9 cellular contexts compared by ENCODE assay signal in genomic region chr6:31727034-31727716, GRCh38. TPM values are rescaled to one million over a fixed set of nuclear protein-coding genes. Genes with fewer than 3 reads are reported as not detected.
DNase-seq lines count a peak whose midpoint lies in the region; ATAC-seq, FAIRE-seq and TF ChIP-seq lines count a peak whose summit lies in the region.
"Had no signal": no experiment of that assay in that cellular context is flagged by ENCODE, and none has a peak within 500 bp of the region (broad histone marks: within the 10 kb centered on the region; RNA-seq: fewer than 3 reads in every experiment).

No MANE protein-coding gene starts in this region.

- no peak for TF ChIP-seq EP300 in ovary (IDR thresholded peaks at IDR 0.05)

- H3K27me3 Mint-ChIP-seq in activated CD4-positive, alpha-beta T cell treated with anti-CD3 and anti-CD28 coated beads for 36 hours, result no peaks in the 10 kb centered on the region

- no TSS peak for BruUV-seq in endothelial cell of umbilical vein (replicated peaks; lab: Mats Ljungman, UMichigan)

- TF ChIP-seq CTCF in endothelial cell of umbilical vein (IDR thresholded peaks at IDR 0.05; ENCODE audit: extremely low read depth in 1 of 2, insufficient read depth in 1 of 2, low read depth in 1 of 2, low read length in 2 of 2), result no peak
- TF ChIP-seq CTCF in ovary (IDR thresholded peaks at IDR 0.05), result no peak

- H3K27ac Mint-ChIP-seq in activated CD4-positive, alpha-beta T cell treated with anti-CD3 and anti-CD28 coated beads for 36 hours, result peak overlapping the region; percentile 62

- dilution Hi-C loops in endothelial cell of umbilical vein (cut with MboI; ENCODE audit: extremely low pct_ligation_motif_present, low sequenced_read_pairs), result no loop called here

- ATAC-seq in activated CD4-positive, alpha-beta T cell treated with anti-CD3 and anti-CD28 coated beads for 36 hours, result peak; percentile 49

- POLR2A ChIA-PET in activated CD4-positive, alpha-beta T cell treated with anti-CD3 and anti-CD28 coated beads for 36 hours (lab: Charles Lee), result interaction anchor here (0.6 to 0.9 kb wide), 2 partner anchors 103 to 157 kb away, joined by 3 read pairs; no protein-coding TSS in a partner anchor
- POLR2A ChIA-PET in endothelial cell of umbilical vein (lab: Charles Lee), result no interaction called here

- H3K4me2 ChIP-seq in Karpas-422 (ENCODE audit: low read depth, low read length, poor library complexity, severe bottlenecking), result no peak overlapping the region
- H3K4me2 ChIP-seq in endothelial cell of umbilical vein (ENCODE audit: insufficient read depth, low read length), result no peak overlapping the region

- H4K20me1 ChIP-seq in Karpas-422 (ENCODE audit: insufficient read depth, low read depth, low read length) (no peaks in the 10 kb centered on the region), endothelial cell of umbilical vein (replicated peaks; ENCODE audit: control insufficient read depth, extremely low read depth, insufficient read depth, low read length) (no peaks in the 10 kb centered on the region)

- intact Hi-C loops in activated CD4-positive, alpha-beta T cell treated with anti-CD3 and anti-CD28 coated beads for 36 hours (cut with DNase I, micrococcal nuclease), result no loop called here
- intact Hi-C loops in endothelial cell of umbilical vein (cut with micrococcal nuclease), result no loop called here
- intact Hi-C loops in ovary (cut with DNase I), result loop anchor here in 1 of 4 donors (5.0 to 10.0 kb wide), 3 partner anchors 60 to 458 kb away; partner anchors contain the start of genes AGER, CSNK2B, HSPA1B and LY6G5B

- 69 to 74% (median 73%) methylated on average over 7 of the region's 7 CpGs for WGBS in ovary, 3 donors

- H3K9me3 Mint-ChIP-seq in activated CD4-positive, alpha-beta T cell treated with anti-CD3 and anti-CD28 coated beads for 36 hours (ENCODE audit: low read depth), result no peaks in the 10 kb centered on the region

- H3K4me3 Mint-ChIP-seq in activated CD4-positive, alpha-beta T cell treated with anti-CD3 and anti-CD28 coated beads for 36 hours, result no peak overlapping the region

- DNase-seq in activated CD4-positive, alpha-beta T cell treated with anti-CD3 and anti-CD28 coated beads for 36 hours, result peak; percentile 51
- DNase-seq in activated CD4-positive, alpha-beta T cell treated with anti-CD3 and anti-CD28 coated beads, Interleukin-2, amount 50 U/mL, for 1 hour, result no peak
- DNase-seq in Karpas-422 (no peak), endothelial cell of umbilical vein (ENCODE audit: low read depth, low spot score) (no peak), ovary (no peak), NCI-H526 treated with DMSO at 0.1 percent for 48 hours (lab: John Stamatoyannopoulos, UW) (no peak), AML-193 (lab: John Stamatoyannopoulos, UW) (no peak)

- CTCF ChIA-PET in activated CD4-positive, alpha-beta T cell treated with anti-CD3 and anti-CD28 coated beads for 36 hours (lab: Charles Lee), result interaction anchor here (0.7 to 1.5 kb wide), 2 partner anchors 42 to 103 kb away, joined by 3 to 10 read pairs; no protein-coding TSS in a partner anchor
- CTCF ChIA-PET in endothelial cell of umbilical vein (lab: Charles Lee), result interaction anchor here (1.0 to 5.4 kb wide), 3 partner anchors 24 to 69 kb away, joined by 3 to 42 read pairs (median 4); partner anchors contain the start of genes ABHD16A and VARS1

- H3K9me3 ChIP-seq in Karpas-422 (ENCODE audit: low read length), result no peaks in the 10 kb centered on the region
- H3K9me3 ChIP-seq in endothelial cell of umbilical vein (replicated peaks; ENCODE audit: control insufficient read depth, insufficient read depth, low read length), result no peaks in the 10 kb centered on the region
- H3K9me3 ChIP-seq in stomach smooth muscle (ENCODE audit: control insufficient read depth in 2 of 2, low read length in 2 of 2), result no peaks in the 10 kb centered on the region
- H3K9me3 ChIP-seq in ovary, result no peaks in the 10 kb centered on the region

- H3K27ac ChIP-seq in Karpas-422 (ENCODE audit: low read length) (no peak overlapping the region), endothelial cell of umbilical vein (ENCODE audit: insufficient read depth, low read depth, low read length) (no peak overlapping the region), stomach smooth muscle (ENCODE audit: low read length) (peak overlapping the region; percentile 93), ovary (no peak overlapping the region)
- H3K27ac ChIP-seq: epithelial cell of prostate had no signal

- H3K4me1 Mint-ChIP-seq in activated CD4-positive, alpha-beta T cell treated with anti-CD3 and anti-CD28 coated beads for 36 hours, result peaks cover 50% of the 10 kb centered on the region

- peak; percentile 35 for FAIRE-seq in endothelial cell of umbilical vein (lab: Jason Lieb, UNC)

- H3K27me3 ChIP-seq in Karpas-422 (ENCODE audit: low read length), result no peaks in the 10 kb centered on the region
- H3K27me3 ChIP-seq in endothelial cell of umbilical vein (ENCODE audit: control insufficient read depth in 2 of 2, insufficient read depth in 2 of 2, low read length in 2 of 2), result no peaks in the 10 kb centered on the region
- no peaks in the 10 kb centered on the region for H3K27me3 ChIP-seq in stomach smooth muscle (ENCODE audit: control insufficient read depth in 1 of 2, insufficient read depth in 2 of 2, low read length in 2 of 2)
- no peaks in the 10 kb centered on the region for H3K27me3 ChIP-seq in ovary

- H3K4me1 ChIP-seq in Karpas-422 (ENCODE audit: low read length) (peaks cover 37% of the 10 kb centered on the region), endothelial cell of umbilical vein (ENCODE audit: control insufficient read depth, extremely low read depth, insufficient read depth, low read length) (peaks cover 28% of the 10 kb centered on the region), stomach smooth muscle (ENCODE audit: control insufficient read depth, insufficient read depth, low read length) (peaks cover 27% of the 10 kb centered on the region), ovary (ENCODE audit: insufficient read depth) (peaks cover 5% of the 10 kb centered on the region)

- no peak overlapping the region for H2AFZ ChIP-seq in Karpas-422 (ENCODE audit: low read length)
- H2AFZ ChIP-seq in endothelial cell of umbilical vein (ENCODE audit: low read depth, low read length), result no peak overlapping the region

- no peaks in the 10 kb centered on the region for H3K9me1 ChIP-seq in endothelial cell of umbilical vein (replicated peaks; ENCODE audit: control insufficient read depth, extremely low read depth, insufficient read depth, low read length)

- H3K4me3 ChIP-seq in Karpas-422 (ENCODE audit: low read length), result no peak overlapping the region
- no peak overlapping the region for H3K4me3 ChIP-seq in endothelial cell of umbilical vein (replicated peaks in 1 of 3; ENCODE audit: insufficient read depth in 1 of 3, low read depth in 1 of 3, low read length in 3 of 3)
- H3K4me3 ChIP-seq in stomach smooth muscle (ENCODE audit: low read length in 2 of 2), result peak overlapping the region in 1 of 2 donors; percentile 93
- H3K4me3 ChIP-seq in ovary, result no peak overlapping the region

- H3K36me3 Mint-ChIP-seq in activated CD4-positive, alpha-beta T cell treated with anti-CD3 and anti-CD28 coated beads for 36 hours (ENCODE audit: low read depth), result peaks cover 20% of the 10 kb centered on the region

- H3K9me2 ChIP-seq in Karpas-422 (replicated peaks; ENCODE audit: insufficient read depth, low read length), result no peaks in the 10 kb centered on the region

- no peak for TF ChIP-seq POLR2A in endothelial cell of umbilical vein (IDR thresholded peaks at IDR 0.05; ENCODE audit: low read depth, low read length)
- TF ChIP-seq POLR2A in ovary (IDR thresholded peaks at IDR 0.05), result no peak

- no peaks in the 10 kb centered on the region for H3K79me2 ChIP-seq in Karpas-422 (ENCODE audit: low read length)
- H3K79me2 ChIP-seq in endothelial cell of umbilical vein (ENCODE audit: control insufficient read depth, insufficient read depth, low read length), result peaks cover 2% of the 10 kb centered on the region

- H3K36me3 ChIP-seq in Karpas-422 (ENCODE audit: insufficient read depth, low read length) (peaks cover 12% of the 10 kb centered on the region), endothelial cell of umbilical vein (ENCODE audit: control insufficient read depth in 2 of 2, extremely low read depth in 1 of 2, insufficient read depth in 2 of 2, low read length in 2 of 2) (peaks cover 16 to 25% of the 10 kb centered on the region in 2 experiments), stomach smooth muscle (ENCODE audit: control insufficient read depth in 2 of 2, insufficient read depth in 2 of 2, low read length in 2 of 2) (peaks cover 18 to 25% of the 10 kb centered on the region in 2 donors), ovary (no peaks in the 10 kb centered on the region)

- H3K9ac ChIP-seq in Karpas-422 (ENCODE audit: low read length), result 0 out of 2 replicates have a peak overlapping the region, but pooled peaks have one; percentile 9
- no peak overlapping the region for H3K9ac ChIP-seq in endothelial cell of umbilical vein (replicated peaks; ENCODE audit: extremely low read depth, insufficient read depth, low read length)
- H3K9ac ChIP-seq in stomach smooth muscle (ENCODE audit: low read length in 2 of 2), result peak overlapping the region; percentile 21 to 87

RNA-seq across cellular contexts. Expression of gene DDAH2, which starts 1.9 kb away (rescaled TPM):
- total RNA-seq in activated CD4-positive, alpha-beta T cell treated with anti-CD3 and anti-CD28 coated beads for 36 hours, result 1 to 10 TPM; 4.4 to 5.6 TPM
- 13.3 and 24.0 TPM in 2 replicates for total RNA-seq in Karpas-422 (2014; rRNA removed; shearing (Covaris generic); ENCODE audit: low replicate concordance)
- total RNA-seq in endothelial cell of umbilical vein, result 109 and 116 TPM in 2 replicates
- polyA plus RNA-seq in endothelial cell of umbilical vein, result 168 and 176 TPM in 2 replicates
- polyA plus RNA-seq in endothelial cell of umbilical vein (2011; cell fraction: cytosol; rRNA removed), result 123 and 137 TPM in 2 replicates
- polyA plus RNA-seq in endothelial cell of umbilical vein (2011; cell fraction: nucleus; rRNA removed), result 68.2 and 76.5 TPM in 2 replicates
- polyA plus RNA-seq in endothelial cell of umbilical vein (2012), result 89.3 and 119 TPM in 2 replicates
- polyA minus RNA-seq in endothelial cell of umbilical vein, result 49.6 and 63.3 TPM in 2 replicates
- 7.1 TPM for polyA minus RNA-seq in endothelial cell of umbilical vein (2011; cell fraction: cytosol; rRNA and poly(A)+ RNA removed)
- 14.0 and 23.2 TPM in 2 replicates for polyA minus RNA-seq in endothelial cell of umbilical vein (2011; cell fraction: nucleus; rRNA and poly(A)+ RNA removed)
- 100 to 1,000 TPM in 3 of 7 donors, 10 to 100 TPM in 4; 61.2 to 139 (median 95.2) TPM for total RNA-seq in ovary
- polyA plus RNA-seq in ovary, result 100 to 1,000 TPM in 1 of 2 donors, 10 to 100 TPM in 1; 23.9 to 127 TPM

RNA-seq across cellular contexts. Expression of gene MPIG6B, which starts 4.0 kb away (rescaled TPM):
- total RNA-seq in activated CD4-positive, alpha-beta T cell treated with anti-CD3 and anti-CD28 coated beads for 36 hours, result not detected
- total RNA-seq in Karpas-422 (2014; rRNA removed; shearing (Covaris generic); ENCODE audit: low replicate concordance), result not detected in 2 replicates
- not detected in 2 replicates for total RNA-seq in endothelial cell of umbilical vein
- polyA plus RNA-seq in endothelial cell of umbilical vein, result not detected in 2 replicates
- not detected in 2 replicates for polyA plus RNA-seq in endothelial cell of umbilical vein (2011; cell fraction: cytosol; rRNA removed)
- not detected in 2 replicates for polyA plus RNA-seq in endothelial cell of umbilical vein (2011; cell fraction: nucleus; rRNA removed)
- polyA plus RNA-seq in endothelial cell of umbilical vein (2012), result 0.08 and 0.21 TPM in 2 replicates
- polyA minus RNA-seq in endothelial cell of umbilical vein, result not detected in 2 replicates
- not detected for polyA minus RNA-seq in endothelial cell of umbilical vein (2011; cell fraction: cytosol; rRNA and poly(A)+ RNA removed)
- not detected in 2 replicates for polyA minus RNA-seq in endothelial cell of umbilical vein (2011; cell fraction: nucleus; rRNA and poly(A)+ RNA removed)
- under 1 TPM in 3 of 7 donors, not detected in 4; 0.15 to 0.94 (median 0.69) TPM for total RNA-seq in ovary
- under 1 TPM; 0.06 to 0.60 TPM for polyA plus RNA-seq in ovary

RNA-seq across cellular contexts. Expression of gene LY6G6C, which starts 5.6 kb away (rescaled TPM):
- not detected for total RNA-seq in activated CD4-positive, alpha-beta T cell treated with anti-CD3 and anti-CD28 coated beads for 36 hours
- total RNA-seq in Karpas-422 (2014; rRNA removed; shearing (Covaris generic); ENCODE audit: low replicate concordance), result not detected in 2 replicates
- total RNA-seq in endothelial cell of umbilical vein (0.35 TPM in 1 of 2 replicates, not detected in the other), ovary (1 to 10 TPM in 2 of 7 donors, not detected in 5; 1.0 to 4.9 TPM)
- polyA plus RNA-seq in endothelial cell of umbilical vein (0.33 and 0.41 TPM in 2 replicates), ovary (under 1 TPM in 1 of 2 donors, not detected in 1; 0.17 TPM)
- polyA plus RNA-seq in endothelial cell of umbilical vein (2011; cell fraction: cytosol; rRNA removed), result 0.14 TPM in 1 of 2 replicates, not detected in the other
- polyA plus RNA-seq in endothelial cell of umbilical vein (2011; cell fraction: nucleus; rRNA removed), result 1.6 and 1.8 TPM in 2 replicates
- polyA plus RNA-seq in endothelial cell of umbilical vein (2012), result 0.19 TPM in 1 of 2 replicates, not detected in the other
- not detected in 2 replicates for polyA minus RNA-seq in endothelial cell of umbilical vein
- polyA minus RNA-seq in endothelial cell of umbilical vein (2011; cell fraction: cytosol; rRNA and poly(A)+ RNA removed), result not detected
- 0.67 TPM in 2 replicates for polyA minus RNA-seq in endothelial cell of umbilical vein (2011; cell fraction: nucleus; rRNA and poly(A)+ RNA removed)

RNA-seq across cellular contexts. Expression of gene CLIC1, which starts 9.2 kb away (rescaled TPM):
- 100 to 1,000 TPM; 357 to 438 TPM for total RNA-seq in activated CD4-positive, alpha-beta T cell treated with anti-CD3 and anti-CD28 coated beads for 36 hours
- 385 and 405 TPM in 2 replicates for total RNA-seq in Karpas-422 (2014; rRNA removed; shearing (Covaris generic); ENCODE audit: low replicate concordance)
- total RNA-seq in endothelial cell of umbilical vein (535 and 543 TPM in 2 replicates), ovary (100 to 1,000 TPM; 128 to 208 (median 184) TPM)
- polyA plus RNA-seq in endothelial cell of umbilical vein (569 and 578 TPM in 2 replicates), ovary (100 to 1,000 TPM; 199 to 473 TPM)
- 774 and 904 TPM in 2 replicates for polyA plus RNA-seq in endothelial cell of umbilical vein (2011; cell fraction: cytosol; rRNA removed)
- polyA plus RNA-seq in endothelial cell of umbilical vein (2011; cell fraction: nucleus; rRNA removed), result 288 and 289 TPM in 2 replicates
- 434 and 609 TPM in 2 replicates for polyA plus RNA-seq in endothelial cell of umbilical vein (2012)
- polyA minus RNA-seq in endothelial cell of umbilical vein, result 395 and 455 TPM in 2 replicates
- polyA minus RNA-seq in endothelial cell of umbilical vein (2011; cell fraction: cytosol; rRNA and poly(A)+ RNA removed), result 180 TPM
- 60.9 and 61.1 TPM in 2 replicates for polyA minus RNA-seq in endothelial cell of umbilical vein (2011; cell fraction: nucleus; rRNA and poly(A)+ RNA removed)

RNA-seq across cellular contexts. Expression of gene LY6G6D, which starts 12.0 kb away (rescaled TPM):
- total RNA-seq in activated CD4-positive, alpha-beta T cell treated with anti-CD3 and anti-CD28 coated beads for 36 hours, result not detected
- not detected in 2 replicates for total RNA-seq in Karpas-422 (2014; rRNA removed; shearing (Covaris generic); ENCODE audit: low replicate concordance)
- total RNA-seq in endothelial cell of umbilical vein (not detected in 2 replicates), ovary (not detected)
- polyA plus RNA-seq in endothelial cell of umbilical vein (not detected in 2 replicates), ovary (not detected)
- not detected in 2 replicates for polyA plus RNA-seq in endothelial cell of umbilical vein (2011; cell fraction: cytosol; rRNA removed)
- polyA plus RNA-seq in endothelial cell of umbilical vein (2011; cell fraction: nucleus; rRNA removed), result not detected in 2 replicates
- not detected in 2 replicates for polyA plus RNA-seq in endothelial cell of umbilical vein (2012)
- not detected in 2 replicates for polyA minus RNA-seq in endothelial cell of umbilical vein
- polyA minus RNA-seq in endothelial cell of umbilical vein (2011; cell fraction: cytosol; rRNA and poly(A)+ RNA removed), result not detected
- not detected in 2 replicates for polyA minus RNA-seq in endothelial cell of umbilical vein (2011; cell fraction: nucleus; rRNA and poly(A)+ RNA removed)
